In the genomic region with DNA sequence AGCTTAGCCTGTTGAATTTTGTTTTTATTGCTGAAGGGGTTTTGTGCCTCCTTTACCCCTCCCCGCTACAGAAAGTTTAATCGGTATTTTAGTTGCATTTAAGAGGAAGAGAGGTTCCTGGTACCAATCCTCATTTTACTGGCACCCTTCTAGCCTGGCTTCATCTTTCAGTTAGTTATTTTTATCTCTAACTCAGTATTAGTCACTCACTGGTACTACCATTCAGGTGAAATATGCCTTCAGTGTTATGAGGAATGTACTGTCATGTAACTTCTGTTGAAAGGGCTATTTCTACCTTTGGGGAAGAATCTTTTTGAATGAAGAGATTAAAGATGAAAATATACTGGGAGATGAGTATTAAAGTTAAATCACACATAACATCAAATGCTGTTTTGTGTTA, we compare ENCODE assay signal across 28 cellular contexts.
DNase-seq lines count a peak whose midpoint lies in the region; ATAC-seq and TF ChIP-seq lines count a peak whose summit lies in the region.
"Had no signal": no experiment of that assay in that cellular context is flagged by ENCODE, and none has a peak within 500 bp of the region (broad histone marks: within the 10 kb centered on the region; RNA-seq: fewer than 3 reads in every experiment).

No MANE protein-coding gene starts in this region.

- no peak for TF ChIP-seq EP300 in SK-N-SH (IDR thresholded peaks at IDR 0.05; ENCODE audit: borderline replicate concordance in 1 of 2, low read depth in 1 of 2, low read length in 1 of 2)

- H3K36me3 Mint-ChIP-seq in Calu3 (ENCODE audit: insufficient read depth, unreplicated experiment) (no peaks in the 10 kb centered on the region), mesothelial cell of epicardium (peaks cover 19% of the 10 kb centered on the region)

- H3K36me3 ChIP-seq in Karpas-422 (ENCODE audit: insufficient read depth, low read length) = no peaks in the 10 kb centered on the region
- H3K36me3 ChIP-seq in SK-N-SH (replicated peaks in 1 of 2; ENCODE audit: control insufficient read depth in 1 of 2, insufficient read depth in 2 of 2, low read length in 1 of 2) = no peaks in the 10 kb centered on the region
- no peaks in the 10 kb centered on the region for H3K36me3 ChIP-seq in uterus
- H3K36me3 ChIP-seq: colonic mucosa, HAP-1, right lobe of liver had no signal

- no peaks in the 10 kb centered on the region for H3K9me3 ChIP-seq in Karpas-422 (ENCODE audit: low read length)
- H3K9me3 ChIP-seq in SK-N-SH = no peaks in the 10 kb centered on the region
- no peaks in the 10 kb centered on the region for H3K9me3 ChIP-seq in uterus
- H3K9me3 ChIP-seq: colonic mucosa, HAP-1, right lobe of liver had no signal

- ATAC-seq in left lobe of liver (no peak), GM18505 (IDR thresholded peaks at IDR 0.05; ENCODE audit: unreplicated experiment) (no peak)
- ATAC-seq: activated naive CD8-positive, alpha-beta T cell treated with anti-CD3 and anti-CD28 coated beads, Interleukin-2, amount 50 U/mL, for 24 hours; effector memory CD8-positive, alpha-beta T cell; K562; right lobe of liver had no signal

- CTCF ChIA-PET in Calu3 (lab: Charles Lee) = no interaction called here
- CTCF ChIA-PET in SK-N-SH (lab: Yijun Ruan, JAX) = no interaction called here

- no TSS peak for BruUV-seq in Calu3 (replicated peaks; lab: Mats Ljungman, UMichigan)

- peaks cover 29% of the 10 kb centered on the region for H3K4me1 ChIP-seq in Karpas-422 (ENCODE audit: low read length)
- peaks cover 0 to 11% of the 10 kb centered on the region in 2 experiments; a peak in 3 of 4 replicates for H3K4me1 ChIP-seq in SK-N-SH (ENCODE audit: control insufficient read depth in 1 of 2, insufficient read depth in 2 of 2, low read depth in 1 of 2, low read length in 1 of 2)
- H3K4me1 ChIP-seq in uterus = no peaks in the 10 kb centered on the region
- H3K4me1 ChIP-seq: BLaER1, colonic mucosa, HAP-1, right lobe of liver had no signal

- no peaks in the 10 kb centered on the region for H3F3A ChIP-seq in SK-N-SH (replicated peaks; ENCODE audit: insufficient read depth)

- H3K9ac ChIP-seq in Karpas-422 (ENCODE audit: low read length) (peak overlapping the region; percentile 1; the same call in 1 of the 2 replicates), SK-N-SH (no peak overlapping the region)
- H3K9ac ChIP-seq: BLaER1 had no signal

- H3K4me2 ChIP-seq in Karpas-422 (ENCODE audit: low read depth, low read length, poor library complexity, severe bottlenecking) (peak overlapping the region; percentile 66), SK-N-SH (no peak overlapping the region)
- H3K4me2 ChIP-seq: BLaER1 had no signal

- no peaks in the 10 kb centered on the region for H3K27me3 Mint-ChIP-seq in Calu3 (ENCODE audit: unreplicated experiment)
- H3K27me3 Mint-ChIP-seq in mesothelial cell of epicardium (ENCODE audit: low read depth) = no peaks in the 10 kb centered on the region
- H3K27me3 Mint-ChIP-seq: activated CD4-positive, alpha-beta memory T cell treated with anti-CD3 and anti-CD28 coated beads, Interleukin-2, amount 10 ng/mL, durations not matched to agents 7 days and 5 days; activated naive CD8-positive, alpha-beta T cell treated with anti-CD3 and anti-CD28 coated beads, Interleukin-2, amount 50 U/mL, for 24 hours; brain; effector memory CD8-positive, alpha-beta T cell; naive B cell; type B pancreatic cell had no signal

- H3K79me2 ChIP-seq in Karpas-422 (ENCODE audit: low read length) = peaks cover 19% of the 10 kb centered on the region
- no peaks in the 10 kb centered on the region; the same call in 1 of the 2 replicates for H3K79me2 ChIP-seq in SK-N-SH (ENCODE audit: insufficient read depth)

- H4K20me1 ChIP-seq in Karpas-422 (ENCODE audit: insufficient read depth, low read depth, low read length) (no peaks in the 10 kb centered on the region), SK-N-SH (ENCODE audit: insufficient read depth) (no peaks in the 10 kb centered on the region)
- H4K20me1 ChIP-seq: BLaER1 had no signal

- H3K9me2 ChIP-seq in Karpas-422 (replicated peaks; ENCODE audit: insufficient read depth, low read length) (no peaks in the 10 kb centered on the region), SK-N-SH (no peaks in the 10 kb centered on the region)

- 94% methylated on average over 2 of the region's 2 CpGs for WGBS in SK-N-SH (ENCODE audit: low lambda C conversion rate)

- H3K27ac ChIP-seq in Karpas-422 (ENCODE audit: low read length) (no peak overlapping the region; the same call in 1 of the 2 replicates), SK-N-SH (ENCODE audit: low read depth in 2 of 2, low read length in 1 of 2) (no peak overlapping the region), uterus (no peak overlapping the region)
- H3K27ac ChIP-seq: BLaER1, colonic mucosa, right lobe of liver had no signal

- POLR2A ChIA-PET in SK-N-SH (lab: Yijun Ruan, JAX) = no interaction called here

- peak overlapping the region; percentile 10 for H3K27ac Mint-ChIP-seq in Calu3 (ENCODE audit: unreplicated experiment)
- peak overlapping the region; percentile 80 for H3K27ac Mint-ChIP-seq in mesothelial cell of epicardium
- H3K27ac Mint-ChIP-seq: activated CD4-positive, alpha-beta memory T cell treated with anti-CD3 and anti-CD28 coated beads, Interleukin-2, amount 10 ng/mL, durations not matched to agents 7 days and 5 days; activated naive CD8-positive, alpha-beta T cell treated with anti-CD3 and anti-CD28 coated beads, Interleukin-2, amount 50 U/mL, for 24 hours; effector memory CD8-positive, alpha-beta T cell; naive B cell; type B pancreatic cell had no signal

- TF ChIP-seq RAD21 in SK-N-SH (IDR thresholded peaks at IDR 0.05; ENCODE audit: low read length) = no peak

- no peak overlapping the region for H2AFZ ChIP-seq in Karpas-422 (ENCODE audit: low read length)
- H2AFZ ChIP-seq in SK-N-SH (ENCODE audit: low read depth) = no peak overlapping the region

- no peak for TF ChIP-seq CTCF in Calu3 (IDR thresholded peaks at IDR 0.05; ENCODE audit: unreplicated experiment)
- TF ChIP-seq CTCF in SK-N-SH (IDR thresholded peaks at IDR 0.05) = no peak
- no peak for TF ChIP-seq CTCF in mesothelial cell of epicardium (IDR thresholded peaks at IDR 0.05; ENCODE audit: unreplicated experiment)
- TF ChIP-seq CTCF in uterus (IDR thresholded peaks at IDR 0.05) = no peak

- H3K4me1 Mint-ChIP-seq in Calu3 (ENCODE audit: low read depth, unreplicated experiment) = peaks cover 47% of the 10 kb centered on the region
- peaks cover 29% of the 10 kb centered on the region for H3K4me1 Mint-ChIP-seq in mesothelial cell of epicardium
- H3K4me1 Mint-ChIP-seq: activated CD4-positive, alpha-beta memory T cell treated with anti-CD3 and anti-CD28 coated beads, Interleukin-2, amount 10 ng/mL, durations not matched to agents 7 days and 5 days had no signal

- H3K4me3 Mint-ChIP-seq in Calu3 (ENCODE audit: low read depth, unreplicated experiment) (peak overlapping the region; percentile 17), mesothelial cell of epicardium (no peak overlapping the region)
- H3K4me3 Mint-ChIP-seq: activated CD4-positive, alpha-beta memory T cell treated with anti-CD3 and anti-CD28 coated beads, Interleukin-2, amount 10 ng/mL, durations not matched to agents 7 days and 5 days; activated naive CD8-positive, alpha-beta T cell treated with anti-CD3 and anti-CD28 coated beads, Interleukin-2, amount 50 U/mL, for 24 hours; brain; effector memory CD8-positive, alpha-beta T cell; naive B cell; type B pancreatic cell had no signal

- DNase-seq in Calu3 = no peak
- no peak for DNase-seq in Karpas-422
- no peak for DNase-seq in SK-N-SH
- DNase-seq in mesothelial cell of epicardium (ENCODE audit: low spot score in 2 of 2, unreplicated experiment in 2 of 2) = no peak
- DNase-seq in uterus = no peak
- DNase-seq in left lobe of liver (ENCODE audit: low spot score) = no peak
- no peak for DNase-seq in NCI-H526 treated with DMSO at 0.1 percent for 48 hours (lab: John Stamatoyannopoulos, UW)
- DNase-seq: activated CD4-positive, alpha-beta memory T cell treated with anti-CD3 and anti-CD28 coated beads, Interleukin-2, amount 10 ng/mL, durations not matched to agents 7 days and 5 days; activated CD4-positive, CD25-positive, alpha-beta regulatory T cell; activated effector memory CD4-positive, alpha-beta T cell treated with anti-CD3 and anti-CD28 coated beads, Interleukin-2, amount 50 U/mL, for 16 hours; activated naive CD8-positive, alpha-beta T cell treated with anti-CD3 and anti-CD28 coated beads, Interleukin-2, amount 50 U/mL, for 24 hours; colonic mucosa; effector memory CD8-positive, alpha-beta T cell; glutamatergic neuron; left cardiac atrium; mesenchymal stem cell; naive B cell; NCI-H1048; NCI-H1930; NCI-H446; right lobe of liver; T-helper 9 cell had no signal

- intact Hi-C loops in Calu3 (cut with micrococcal nuclease; ENCODE audit: unreplicated experiment) (no loop called here), uterus (cut with DNase I; ENCODE audit: low total_unique reads) (no loop called here)

- H3K27me3 ChIP-seq in Karpas-422 (ENCODE audit: low read length) = no peaks in the 10 kb centered on the region
- no peaks in the 10 kb centered on the region for H3K27me3 ChIP-seq in SK-N-SH (ENCODE audit: insufficient read depth)
- no peaks in the 10 kb centered on the region for H3K27me3 ChIP-seq in uterus
- H3K27me3 ChIP-seq: BLaER1, colonic mucosa, right lobe of liver had no signal

- TF ChIP-seq POLR2A in uterus (IDR thresholded peaks at IDR 0.05) = no peak
- TF ChIP-seq POLR2A in GM18505 (IDR thresholded peaks at IDR 0.05; ENCODE audit: borderline replicate concordance, extremely low read depth, insufficient read depth, insufficient read length) = no peak

- H3K4me3 ChIP-seq in Karpas-422 (ENCODE audit: low read length) (peak overlapping the region; percentile 40), SK-N-SH (ENCODE audit: low read depth in 2 of 2, low read length in 1 of 2) (no peak overlapping the region), uterus (no peak overlapping the region)
- H3K4me3 ChIP-seq: BLaER1, colonic mucosa, HAP-1, K562, right lobe of liver had no signal

- H3K9me3 Mint-ChIP-seq in Calu3 (ENCODE audit: low read depth, unreplicated experiment) (no peaks in the 10 kb centered on the region), mesothelial cell of epicardium (peaks cover 16% of the 10 kb centered on the region)
- H3K9me3 Mint-ChIP-seq: activated naive CD8-positive, alpha-beta T cell treated with anti-CD3 and anti-CD28 coated beads, Interleukin-2, amount 50 U/mL, for 24 hours; type B pancreatic cell had no signal

TF ChIP-seq in SK-N-SH, 30 proteins besides CTCF, POLR2A, EP300 and RAD21 (continues in another document):
- TF ChIP-seq SMC3 (IDR thresholded peaks at IDR 0.05; ENCODE audit: low read depth, low read length) = no peak
